Comparison of ENCODE assay signal across 8 cellular contexts in genomic region chr12:5428332-5429221, GRCh38. TPM values are rescaled to one million over a fixed set of nuclear protein-coding genes. Genes with fewer than 3 reads are reported as not detected.
DNase-seq lines count a peak whose midpoint lies in the region; ATAC-seq and TF ChIP-seq lines count a peak whose summit lies in the region.

No MANE protein-coding gene starts in this region.

- H3K27ac Mint-ChIP-seq in nephron progenitor cell (no peak overlapping the region), CD14-positive monocyte (no peak overlapping the region)
- H3K27ac Mint-ChIP-seq in naive thymus-derived CD4-positive, alpha-beta T cell = no peak overlapping the region

- peak; percentile 62 for TF ChIP-seq CTCF in DND-41 (IDR thresholded peaks at IDR 0.05; ENCODE audit: borderline replicate concordance, extremely low read depth, low read length, poor library complexity, severe bottlenecking)
- TF ChIP-seq CTCF in nephron progenitor cell (IDR thresholded peaks at IDR 0.05) = peak; percentile 33
- TF ChIP-seq CTCF in CD14-positive monocyte (IDR thresholded peaks at IDR 0.05) = no peak

- H3K9me3 Mint-ChIP-seq in nephron progenitor cell (no peaks in the 10 kb centered on the region), CD14-positive monocyte (peaks cover 0 to 8% (median 5%) of the 10 kb centered on the region in 7 donors)
- peaks cover 0 to 2% (median 0%) of the 10 kb centered on the region in 11 donors for H3K9me3 Mint-ChIP-seq in naive thymus-derived CD4-positive, alpha-beta T cell

- no peak overlapping the region for H3K4me2 ChIP-seq in DND-41 (ENCODE audit: insufficient read depth, low read length)

- no peak overlapping the region for H2AFZ ChIP-seq in DND-41 (ENCODE audit: low read depth, low read length)

- no peak overlapping the region for H3K9ac ChIP-seq in DND-41 (ENCODE audit: low read depth, low read length)

- no peak for DNase-seq in DND-41
- peak; percentile 30 for DNase-seq in NCI-H128 (lab: John Stamatoyannopoulos, UW; ENCODE audit: unreplicated experiment)
- peak; percentile 65 for DNase-seq in dermis blood vessel endothelial cell
- DNase-seq in nephron progenitor cell = no peak
- no peak for DNase-seq in nucleus accumbens (lab: John Stamatoyannopoulos, UW)
- DNase-seq in naive thymus-derived CD4-positive, alpha-beta T cell = no peak
- DNase-seq in CD14-positive monocyte (ENCODE audit: low spot score) = no peak
- DNase-seq in medulla oblongata (ENCODE audit: extremely low spot score) = no peak

- H3K4me3 ChIP-seq in DND-41 (ENCODE audit: low read depth in 1 of 2, low read length in 2 of 2) = no peak overlapping the region
- H3K4me3 ChIP-seq in naive thymus-derived CD4-positive, alpha-beta T cell (ENCODE audit: low read length) = no peak overlapping the region

- CTCF ChIA-PET in naive thymus-derived CD4-positive, alpha-beta T cell (lab: Charles Lee) = no interaction called here

- H3K4me1 Mint-ChIP-seq in nephron progenitor cell = peaks cover 43% of the 10 kb centered on the region
- H3K4me1 Mint-ChIP-seq in naive thymus-derived CD4-positive, alpha-beta T cell = peaks cover 3 to 23% (median 13%) of the 10 kb centered on the region in 7 donors
- H3K4me1 Mint-ChIP-seq in CD14-positive monocyte = peaks cover 15% of the 10 kb centered on the region

- H3K27me3 Mint-ChIP-seq in nephron progenitor cell (ENCODE audit: low read depth, poor library complexity) (peaks cover 65% of the 10 kb centered on the region), CD14-positive monocyte (ENCODE audit: low read depth in 3 of 3) (peaks cover 50 to 61% (median 60%) of the 10 kb centered on the region in 3 donors)
- peaks cover 40 to 62% (median 53%) of the 10 kb centered on the region in 5 donors for H3K27me3 Mint-ChIP-seq in naive thymus-derived CD4-positive, alpha-beta T cell

- no peak overlapping the region for H3K27ac ChIP-seq in DND-41 (ENCODE audit: low read length)
- H3K27ac ChIP-seq in naive thymus-derived CD4-positive, alpha-beta T cell (ENCODE audit: low read depth, low read length) = no peak overlapping the region

- H4K20me1 ChIP-seq in DND-41 (ENCODE audit: insufficient read depth, low read length) = no peaks in the 10 kb centered on the region

- H3K4me3 Mint-ChIP-seq in nephron progenitor cell = peak overlapping the region; percentile 73
- no peak overlapping the region for H3K4me3 Mint-ChIP-seq in naive thymus-derived CD4-positive, alpha-beta T cell
- peak overlapping the region in 1 of 2 donors; percentile 32 for H3K4me3 Mint-ChIP-seq in CD14-positive monocyte

- intact Hi-C loops in naive thymus-derived CD4-positive, alpha-beta T cell (cut with micrococcal nuclease) = no loop called here
- intact Hi-C loops in CD14-positive monocyte (cut with micrococcal nuclease) = no loop called here

- no peak for ATAC-seq in DND-41 (ENCODE audit: insufficient read depth, low read depth)
- ATAC-seq in naive thymus-derived CD4-positive, alpha-beta T cell = no peak

- H3K4me1 ChIP-seq in DND-41 (ENCODE audit: insufficient read depth, low read length) = no peaks in the 10 kb centered on the region
- H3K4me1 ChIP-seq in naive thymus-derived CD4-positive, alpha-beta T cell (ENCODE audit: control insufficient read depth in 2 of 2, insufficient read depth in 2 of 2, low read length in 2 of 2) = no peaks in the 10 kb centered on the region

- H3K36me3 ChIP-seq in DND-41 (ENCODE audit: insufficient read depth, low read length) = no peaks in the 10 kb centered on the region
- no peaks in the 10 kb centered on the region for H3K36me3 ChIP-seq in naive thymus-derived CD4-positive, alpha-beta T cell (ENCODE audit: control insufficient read depth in 2 of 3, insufficient read depth in 3 of 3, low read length in 3 of 3)

- H3K9me3 ChIP-seq in DND-41 (ENCODE audit: insufficient read depth, low read length, severe bottlenecking) = no peaks in the 10 kb centered on the region
- no peaks in the 10 kb centered on the region for H3K9me3 ChIP-seq in naive thymus-derived CD4-positive, alpha-beta T cell (ENCODE audit: control insufficient read depth in 2 of 3, low read length in 3 of 3)

- POLR2A ChIA-PET in naive thymus-derived CD4-positive, alpha-beta T cell (lab: Charles Lee) = no interaction called here

- peaks cover 5% of the 10 kb centered on the region for H3K27me3 ChIP-seq in DND-41 (ENCODE audit: insufficient read depth, low read length, poor library complexity)
- no peaks in the 10 kb centered on the region for H3K27me3 ChIP-seq in naive thymus-derived CD4-positive, alpha-beta T cell (ENCODE audit: control insufficient read depth in 2 of 2, insufficient read depth in 2 of 2, low read length in 2 of 2)

- H3K79me2 ChIP-seq in DND-41 (ENCODE audit: insufficient read depth, low read length) = no peaks in the 10 kb centered on the region

- H3K36me3 Mint-ChIP-seq in nephron progenitor cell (ENCODE audit: low read depth) = no peaks in the 10 kb centered on the region
- H3K36me3 Mint-ChIP-seq in naive thymus-derived CD4-positive, alpha-beta T cell = peaks cover 0 to 1% (median 0%) of the 10 kb centered on the region in 5 donors
- peaks cover 0 to 11% of the 10 kb centered on the region in 2 donors for H3K36me3 Mint-ChIP-seq in CD14-positive monocyte

RNA-seq across cellular contexts. Expression of gene NTF3, which starts 3.3 kb away (rescaled TPM):
- total RNA-seq in dermis blood vessel endothelial cell = 0.34 TPM in 1 of 2 replicates, not detected in the other
- total RNA-seq in naive thymus-derived CD4-positive, alpha-beta T cell = not detected
- not detected for polyA plus RNA-seq in naive thymus-derived CD4-positive, alpha-beta T cell
- polyA plus RNA-seq in CD14-positive monocyte = not detected

Comparison
In these comparisons a context has a peak if more than half of its experiments do, and no peak if none do; other contexts are left out.
1. DNase-seq: peak in NCI-H128 (single experiment) and dermis blood vessel endothelial cell (single experiment); none in DND-41 (single experiment), nephron progenitor cell (single experiment), nucleus accumbens (0 of 56), naive thymus-derived CD4-positive, alpha-beta T cell (0 of 9), CD14-positive monocyte (single experiment) and medulla oblongata (single experiment).